ENCODE assay signal across 9 cellular contexts in genomic region chr7:50519350-50519749, GRCh38. TPM values are rescaled to one million over a fixed set of nuclear protein-coding genes. Genes with fewer than 3 reads are reported as not detected.
"Had no signal": no experiment of that assay in that cellular context is flagged by ENCODE, and none has a peak within 500 bp of the region (broad histone marks: within the 10 kb centered on the region; RNA-seq: fewer than 3 reads in every experiment).

No MANE protein-coding gene starts in this region.

RNA-seq across cellular contexts. Expression of gene DDC, which starts 45.9 kb away (rescaled TPM):
- total RNA-seq: OCI-LY7, PC-3, PC-9, Right ventricle myocardium inferior, Right ventricle myocardium superior, RPMI7951, SJCRH30, SJSA1, SK-MEL-5 had no signal
